In the genomic region with DNA sequence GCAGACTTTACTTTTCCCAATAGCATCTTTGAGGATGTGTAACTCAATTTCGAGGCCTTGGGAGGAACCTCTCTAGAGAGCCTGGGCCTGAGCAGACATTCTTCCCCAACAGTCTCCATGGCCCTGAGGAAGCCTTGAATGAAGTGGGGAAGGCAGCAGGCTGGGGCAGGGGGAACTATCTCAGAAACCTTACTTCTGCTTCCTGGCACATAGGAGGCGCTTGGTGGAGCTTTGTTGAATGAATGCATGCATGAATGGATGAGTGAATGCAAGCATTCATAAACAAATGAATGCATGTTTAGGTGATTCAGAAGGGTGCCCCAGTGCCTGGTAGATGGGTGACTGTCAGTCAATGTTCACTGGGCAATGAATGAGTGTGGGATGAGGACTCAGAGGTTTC, we compare ENCODE assay signal across 13 cellular contexts. TPM values are rescaled to one million over a fixed set of nuclear protein-coding genes. Genes with fewer than 3 reads are reported as not detected.
DNase-seq lines count a peak whose midpoint lies in the region; ATAC-seq, FAIRE-seq and TF ChIP-seq lines count a peak whose summit lies in the region.
"Had no signal": no experiment of that assay in that cellular context is flagged by ENCODE, and none has a peak within 500 bp of the region (broad histone marks: within the 10 kb centered on the region; RNA-seq: fewer than 3 reads in every experiment).

No MANE protein-coding gene starts in this region.

- H3K4me3 ChIP-seq in A549, result no peak overlapping the region

- no peak for FAIRE-seq in A549 (lab: Jason Lieb, UNC)
- FAIRE-seq: RCC 7860 had no signal

- no peak for TF ChIP-seq RAD21 in A549 (conservative IDR thresholded peaks at IDR 0.05 in 1 of 2, IDR thresholded peaks at IDR 0.05 in 1 of 2)

- no peak for TF ChIP-seq EP300 in A549 (IDR thresholded peaks at IDR 0.05)

- TF ChIP-seq POLR2A in A549 (IDR thresholded peaks at IDR 0.05; ENCODE audit: low read length), result no peak

- 71% methylated on average over 2 of the region's 2 CpGs for WGBS in A549 (ENCODE audit: missing lambda C conversion rate)

- no peak for ATAC-seq in A549
- ATAC-seq in left lobe of liver, result peak; percentile 25
- no peak for ATAC-seq in GM19035 (IDR thresholded peaks at IDR 0.05; ENCODE audit: unreplicated experiment)
- ATAC-seq: stimulated activated naive CD8-positive, alpha-beta T cell treated with anti-CD3 and anti-CD28 coated beads, Interleukin-15, Interleukin-2, amounts not matched to agents 100 U/mL and 50 U/mL, for 24 hours had no signal

- CTCF ChIA-PET in A549 (lab: Yijun Ruan, JAX), result interaction anchor here (0.5 to 2.4 kb wide), 6 partner anchors 17 to 142 kb away, joined by 3 to 10 read pairs (median 4); no protein-coding TSS in a partner anchor

- in situ Hi-C loops in SK-MEL-5 (cut with HindIII; ENCODE audit: low pct_unique_long_range_greater_than_20kb, low sequenced_read_pairs), result no loop called here

- TF ChIP-seq CTCF in A549 (IDR thresholded peaks at IDR 0.05), result no peak

- H3K27ac ChIP-seq in A549, result peak overlapping the region; percentile 67 to 73

- H3K9me3 ChIP-seq in A549, result no peaks in the 10 kb centered on the region

- peaks cover 40% of the 10 kb centered on the region for H3K4me1 ChIP-seq in A549

- H3K4me2 ChIP-seq in A549, result peak overlapping the region; percentile 70; the same call in 2 of the 3 replicates

- DNase-seq in A549 (ENCODE audit: low read depth in 1 of 2, low spot score in 1 of 2), result no peak
- DNase-seq in GM03348 (ENCODE audit: low spot score), result peak; percentile 2
- peak; percentile 9 for DNase-seq in SK-MEL-5 (ENCODE audit: low read depth, low spot score)
- DNase-seq in left lobe of liver (ENCODE audit: low spot score), result peak; percentile 42
- no peak for DNase-seq in NCI-H1105 treated with DMSO at 0.1 percent for 48 hours (lab: John Stamatoyannopoulos, UW)
- no peak for DNase-seq in NCI-H128 (lab: John Stamatoyannopoulos, UW; ENCODE audit: unreplicated experiment)
- no peak for DNase-seq in activated CD4-positive, alpha-beta T cell treated with anti-CD3 and anti-CD28 coated beads, Interleukin-2, amount 50 U/mL, for 1 hour
- DNase-seq: CD4-positive, CD25-positive, alpha-beta regulatory T cell; cortex of kidney; stimulated activated CD4-positive, alpha-beta T cell treated with anti-CD3 and anti-CD28 coated beads, Interleukin-4, amount 100 ng/mL, for 24 hours; stimulated activated naive CD8-positive, alpha-beta T cell treated with anti-CD3 and anti-CD28 coated beads, Interleukin-15, Interleukin-2, amounts not matched to agents 100 U/mL and 50 U/mL, for 24 hours had no signal

- POLR2A ChIA-PET in A549 (lab: Yijun Ruan, JAX), result no interaction called here

TF ChIP-seq in A549, 52 proteins besides CTCF, POLR2A, EP300 and RAD21:
- TF ChIP-seq KDM1A (IDR thresholded peaks at IDR 0.05; ENCODE audit: low read depth), result no peak
- no peak for TF ChIP-seq RCOR1 (IDR thresholded peaks at IDR 0.05; ENCODE audit: low read depth, low read length)
- no peak for TF ChIP-seq PHF8 (IDR thresholded peaks at IDR 0.05; ENCODE audit: borderline replicate concordance, low read depth)
- TF ChIP-seq GATA3 (IDR thresholded peaks at IDR 0.05; ENCODE audit: borderline replicate concordance), result no peak
- TF ChIP-seq BHLHE40 (IDR thresholded peaks at IDR 0.05; ENCODE audit: low read depth, low read length), result no peak
- no peak for TF ChIP-seq HES2 (IDR thresholded peaks at IDR 0.05)
- TF ChIP-seq FOSB (CRISPR knock-in tag; IDR thresholded peaks at IDR 0.05), result no peak
- no peak for TF ChIP-seq EHMT2 (IDR thresholded peaks at IDR 0.05; ENCODE audit: low read depth)
- no peak for TF ChIP-seq REST (IDR thresholded peaks at IDR 0.05)
- TF ChIP-seq HDAC2 (IDR thresholded peaks at IDR 0.05), result no peak
- TF ChIP-seq TP53 (CRISPR knock-in tag; IDR thresholded peaks at IDR 0.05), result no peak
TF ChIP-seq in A549: peak in this region for 0.

RNA-seq across cellular contexts. Expression of gene GALNT16, which starts 58.3 kb away (rescaled TPM):
- polyA plus RNA-seq in A549 (2011; rRNA removed) (2.3 and 2.8 TPM in 2 replicates), A549 (2017; fragmentation: RNase III; extraction: RNeasy Plus Mini Kit Qiagen cat#74134 plus additional on column Dnase treatment) (2.6 to 3.9 TPM (median 3.4 TPM) in 3 replicates)
- 4.8 and 5.7 TPM in 2 replicates for polyA plus RNA-seq in A549 (2012; cell fraction: cytosol; rRNA removed)
- polyA plus RNA-seq in A549 (2012; cell fraction: nucleus; rRNA removed), result 12.0 and 12.7 TPM in 2 replicates
- 2.2 and 6.4 TPM in 2 replicates for polyA minus RNA-seq in A549 (2011; rRNA and poly(A)+ RNA removed)
- 0.16 and 0.35 TPM in 2 replicates for total RNA-seq in SK-MEL-5 (2014; rRNA removed; shearing (Covaris generic))
- 0.29 and 1.1 TPM in 2 replicates for polyA plus RNA-seq in SK-MEL-5 (2015; cell fraction: cytosol; rRNA removed)
- 0.35 and 2.3 TPM in 2 replicates for polyA plus RNA-seq in SK-MEL-5 (2015; cell fraction: nucleus; rRNA removed)
- total RNA-seq in left lobe of liver, result 1.1 TPM
- total RNA-seq: CD4-positive, CD25-positive, alpha-beta regulatory T cell had no signal

Comparison
In these comparisons a context has a peak if more than half of its experiments do, and no peak if none do; other contexts are left out.
1. DNase-seq: peak in GM03348 (single experiment), SK-MEL-5 (single experiment) and left lobe of liver (single experiment); none in A549 (0 of 2), NCI-H1105 treated with DMSO at 0.1 percent for 48 hours (single experiment), NCI-H128 (single experiment) and activated CD4-positive, alpha-beta T cell treated with anti-CD3 and anti-CD28 coated beads, Interleukin-2, amount 50 U/mL, for 1 hour (single experiment).